Comparison of ENCODE assay signal across 8 cellular contexts in genomic region chr9:133023117-133023890, GRCh38. TPM values are rescaled to one million over a fixed set of nuclear protein-coding genes. Genes with fewer than 3 reads are reported as not detected.
DNase-seq lines count a peak whose midpoint lies in the region; ATAC-seq and TF ChIP-seq lines count a peak whose summit lies in the region.

No MANE protein-coding gene starts in this region.

- no peak overlapping the region for H3K4me3 ChIP-seq in osteoblast (ENCODE audit: insufficient read depth, low read length)

- no peaks in the 10 kb centered on the region for H3K36me3 ChIP-seq in osteoblast (ENCODE audit: insufficient read depth, low read length)

- H3K27ac ChIP-seq in osteoblast (ENCODE audit: low read depth, low read length) = no peak overlapping the region

- no peaks in the 10 kb centered on the region for H3K36me3 Mint-ChIP-seq in activated CD4-positive, alpha-beta memory T cell treated with anti-CD3 and anti-CD28 coated beads for 36 hours

- H3K79me2 ChIP-seq in osteoblast (ENCODE audit: insufficient read depth, low read length) = no peaks in the 10 kb centered on the region

- no peaks in the 10 kb centered on the region for H3K9me3 ChIP-seq in osteoblast (ENCODE audit: low read depth, low read length)

- H3K27ac Mint-ChIP-seq in activated CD4-positive, alpha-beta memory T cell treated with anti-CD3 and anti-CD28 coated beads for 36 hours = no peak overlapping the region

- intact Hi-C loops in activated CD4-positive, alpha-beta memory T cell treated with anti-CD3 and anti-CD28 coated beads for 36 hours (cut with micrococcal nuclease) = loop anchor here (10.0 kb wide), 1 partner anchor 461 kb away; no protein-coding TSS in a partner anchor

- no peak for TF ChIP-seq CTCF in osteoblast (IDR thresholded peaks at IDR 0.05; ENCODE audit: extremely low read depth, low read depth, low read length)

- no peaks in the 10 kb centered on the region for H3K9me3 Mint-ChIP-seq in activated CD4-positive, alpha-beta memory T cell treated with anti-CD3 and anti-CD28 coated beads for 36 hours

- peaks cover 12% of the 10 kb centered on the region for H3K4me1 Mint-ChIP-seq in activated CD4-positive, alpha-beta memory T cell treated with anti-CD3 and anti-CD28 coated beads for 36 hours (ENCODE audit: low read depth)

- ATAC-seq in GM19455 (IDR thresholded peaks at IDR 0.05; ENCODE audit: unreplicated experiment) (no peak), HG03442 (IDR thresholded peaks at IDR 0.05; ENCODE audit: unreplicated experiment) (no peak), GM21360 (IDR thresholded peaks at IDR 0.05; ENCODE audit: unreplicated experiment) (no peak)

- H3K4me1 ChIP-seq in osteoblast (ENCODE audit: insufficient read depth, low read length) = no peaks in the 10 kb centered on the region

- peak overlapping the region; percentile 8 for H3K4me3 Mint-ChIP-seq in activated CD4-positive, alpha-beta memory T cell treated with anti-CD3 and anti-CD28 coated beads for 36 hours

- peaks cover 5% of the 10 kb centered on the region for H3K27me3 ChIP-seq in osteoblast (ENCODE audit: insufficient read depth, low read length)

- CTCF ChIA-PET in activated CD4-positive, alpha-beta memory T cell treated with anti-CD3 and anti-CD28 coated beads for 36 hours (lab: Charles Lee) = interaction anchor here (1.1 to 3.2 kb wide), 15 partner anchors 9 to 463 kb away, joined by 3 to 57 read pairs (median 6); partner anchors contain the start of gene GTF3C5

- H3K27me3 Mint-ChIP-seq in activated CD4-positive, alpha-beta memory T cell treated with anti-CD3 and anti-CD28 coated beads for 36 hours = no peaks in the 10 kb centered on the region

- H3K4me2 ChIP-seq in osteoblast (ENCODE audit: insufficient read depth, low read length) = no peak overlapping the region

- no peaks in the 10 kb centered on the region for H4K20me1 ChIP-seq in osteoblast (ENCODE audit: insufficient read depth, low read length)

- no peak overlapping the region for H2AFZ ChIP-seq in osteoblast (ENCODE audit: low read length)

- DNase-seq in EH (ENCODE audit: low read depth) (peak; percentile 27), M059J (ENCODE audit: low read depth) (peak; percentile 43), osteoblast (ENCODE audit: insufficient read length, low spot score, missing footprints) (peak; percentile 11), kidney glomerular epithelial cell (lab: John Stamatoyannopoulos, UW) (no peak)
- DNase-seq in activated CD4-positive, alpha-beta memory T cell treated with anti-CD3 and anti-CD28 coated beads for 36 hours = peak; percentile 71

- POLR2A ChIA-PET in activated CD4-positive, alpha-beta memory T cell treated with anti-CD3 and anti-CD28 coated beads for 36 hours (lab: Charles Lee) = interaction anchor here (1.7 kb wide), 1 partner anchor 9 kb away, joined by 5 read pairs; no protein-coding TSS in a partner anchor

RNA-seq across cellular contexts. Expression of gene GTF3C5, which starts 7.5 kb away (rescaled TPM):
- 53.7 and 81.1 TPM in 2 replicates for total RNA-seq in M059J (2014; rRNA removed; shearing (Covaris generic))
- total RNA-seq in activated CD4-positive, alpha-beta memory T cell treated with anti-CD3 and anti-CD28 coated beads for 36 hours = 10 to 100 TPM; 80.3 to 81.2 TPM
- total RNA-seq in osteoblast = 31.8 and 41.3 TPM in 2 replicates

RNA-seq across cellular contexts. Expression of gene CEL, which starts 38.5 kb away (rescaled TPM):
- total RNA-seq in M059J (2014; rRNA removed; shearing (Covaris generic)) = 0.17 and 0.39 TPM in 2 replicates
- total RNA-seq in activated CD4-positive, alpha-beta memory T cell treated with anti-CD3 and anti-CD28 coated beads for 36 hours = 1 to 10 TPM in 1 of 2 experiments, under 1 TPM in 1; 0.88 to 1.0 TPM
- total RNA-seq in osteoblast = under 0.01 TPM in 1 of 2 replicates, not detected in the other

RNA-seq across cellular contexts. Expression of gene GFI1B, which starts 44.8 kb away (rescaled TPM):
- 0.30 TPM in 1 of 2 replicates, not detected in the other for total RNA-seq in M059J (2014; rRNA removed; shearing (Covaris generic))
- not detected for total RNA-seq in activated CD4-positive, alpha-beta memory T cell treated with anti-CD3 and anti-CD28 coated beads for 36 hours
- total RNA-seq in osteoblast = under 0.01 TPM in 1 of 2 replicates, not detected in the other
